ENCODE assay signal across 1 cellular context in genomic region chr16:20393801-20394637, GRCh38.
TF ChIP-seq lines count a peak whose summit lies in the region.

No MANE protein-coding gene starts in this region.

TF ChIP-seq in HepG2, 621 proteins besides CTCF, POLR2A, EP300 and RAD21:
- TF ChIP-seq HDAC1 (CRISPR knock-in tag; IDR thresholded peaks at IDR 0.05) (peak; percentile 25; the same call in 1 of the 2 replicates), ZNF501 (CRISPR knock-in tag; IDR thresholded peaks at IDR 0.05) (0 out of 2 replicates have a peak, but pooled peaks have one; percentile 32), SP4 (CRISPR knock-in tag; IDR thresholded peaks at IDR 0.05) (0 out of 2 replicates have a peak, but pooled peaks have one; percentile 16), PATZ1 (CRISPR knock-in tag; IDR thresholded peaks at IDR 0.05) (no peak), CBX1 (IDR thresholded peaks at IDR 0.05; ENCODE audit: low read depth) (no peak), PREB (CRISPR knock-in tag; IDR thresholded peaks at IDR 0.05) (no peak), IRX3 (CRISPR knock-in tag; IDR thresholded peaks at IDR 0.05; ENCODE audit: borderline replicate concordance, low read depth) (0 out of 2 replicates have a peak, but pooled peaks have one; percentile 2), ZNF138 (CRISPR knock-in tag; IDR thresholded peaks at IDR 0.05; ENCODE audit: low read depth) (no peak), PITX1 (CRISPR knock-in tag; IDR thresholded peaks at IDR 0.05) (0 out of 2 replicates have a peak, but pooled peaks have one; percentile 42), ZFP1 (CRISPR knock-in tag; IDR thresholded peaks at IDR 0.05) (no peak), SRSF9 (IDR thresholded peaks at IDR 0.05; ENCODE audit: borderline replicate concordance, insufficient read depth, low read depth, low read length, poor library complexity, severe bottlenecking) (no peak), THAP8 (CRISPR knock-in tag; IDR thresholded peaks at IDR 0.05; ENCODE audit: borderline replicate concordance) (no peak), ARID2 (CRISPR knock-in tag; IDR thresholded peaks at IDR 0.05; ENCODE audit: borderline replicate concordance) (0 out of 2 replicates have a peak, but pooled peaks have one; percentile 20), TARDBP (CRISPR knock-in tag; IDR thresholded peaks at IDR 0.05) (no peak), HNF4A (CRISPR knock-in tag; IDR thresholded peaks at IDR 0.05) (peak; percentile 41; the same call in 1 of the 2 replicates), GABPB1 (CRISPR knock-in tag; IDR thresholded peaks at IDR 0.05) (no peak), ATF1 (CRISPR knock-in tag; IDR thresholded peaks at IDR 0.05) (no peak), USF2 (IDR thresholded peaks at IDR 0.05; ENCODE audit: low read depth, low read length) (no peak), USF2 (CRISPR knock-in tag; IDR thresholded peaks at IDR 0.05; ENCODE audit: borderline replicate concordance) (peak; percentile 43; the same call in 1 of the 2 replicates), SP2 (CRISPR knock-in tag; IDR thresholded peaks at IDR 0.05) (0 out of 2 replicates have a peak, but pooled peaks have one; percentile 33), SMAD1 (CRISPR knock-in tag; IDR thresholded peaks at IDR 0.05; ENCODE audit: borderline replicate concordance, low read depth) (no peak), ZMYM3 (CRISPR knock-in tag; IDR thresholded peaks at IDR 0.05) (peak; percentile 26; the same call in 1 of the 2 replicates), ZNF292 (CRISPR knock-in tag; IDR thresholded peaks at IDR 0.05; ENCODE audit: borderline replicate concordance, low read depth) (0 out of 2 replicates have a peak, but pooled peaks have one; percentile 34), ZNF547 (CRISPR knock-in tag; IDR thresholded peaks at IDR 0.05) (no peak), KAT8 (CRISPR knock-in tag; IDR thresholded peaks at IDR 0.05) (peak; percentile 16; the same call in 1 of the 2 replicates), TOE1 (CRISPR knock-in tag; IDR thresholded peaks at IDR 0.05) (no peak), ZNF780A (CRISPR knock-in tag; IDR thresholded peaks at IDR 0.05) (no peak), ASH2L (IDR thresholded peaks at IDR 0.05; ENCODE audit: insufficient read length, low read depth, low read length) (no peak), RERE (CRISPR knock-in tag; IDR thresholded peaks at IDR 0.05; ENCODE audit: low read depth) (no peak), SALL1 (CRISPR knock-in tag; IDR thresholded peaks at IDR 0.05) (peak; percentile 18; the same call in 1 of the 2 replicates)
